ENCODE assay signal across 8 cellular contexts in genomic region chr1:94543003-94543402, GRCh38. TPM values are rescaled to one million over a fixed set of nuclear protein-coding genes. Genes with fewer than 3 reads are reported as not detected.
A peak's percentile ranks its signal among the peaks of the same experiment; 100 is the strongest.
DNase-seq lines count a peak whose midpoint lies in the region; ATAC-seq and TF ChIP-seq lines count a peak whose summit lies in the region.

No MANE protein-coding gene starts in this region.

- H3K4me3 Mint-ChIP-seq in IgD-negative memory B cell = peak overlapping the region; percentile 40 to 81 (median 64)
- H3K4me3 Mint-ChIP-seq in brain = peak overlapping the region; percentile 91 to 95 (median 93)
- H3K4me3 Mint-ChIP-seq in naive B cell = peak overlapping the region; percentile 78 to 93 (median 90)
- no peak overlapping the region for H3K4me3 Mint-ChIP-seq in activated T-cell treated with anti-CD3 and anti-CD28 coated beads, Interleukin-2, amount 50 U/mL, for 24 hours

- peak; percentile 30 to 60 for DNase-seq in AML-193 (lab: John Stamatoyannopoulos, UW)
- DNase-seq in naive B cell = no peak
- no peak for DNase-seq in iPS-NIHi7 (ENCODE audit: extremely low spot score)
- no peak for DNase-seq in HuH-7 (ENCODE audit: low spot score)
- no peak for DNase-seq in activated T-cell treated with anti-CD3 and anti-CD28 coated beads, Interleukin-2, amount 50 U/mL, for 24 hours

- H3K9me3 Mint-ChIP-seq in IgD-negative memory B cell = peaks cover 0 to 3% (median 0%) of the 10 kb centered on the region in 3 donors
- H3K9me3 Mint-ChIP-seq in brain = peaks cover 0 to 16% (median 6%) of the 10 kb centered on the region in 5 experiments
- H3K9me3 Mint-ChIP-seq in naive B cell = peaks cover 0 to 4% (median 0%) of the 10 kb centered on the region in 7 donors
- no peaks in the 10 kb centered on the region for H3K9me3 Mint-ChIP-seq in activated T-cell treated with anti-CD3 and anti-CD28 coated beads, Interleukin-2, amount 50 U/mL, for 24 hours

- H3K36me3 Mint-ChIP-seq in IgD-negative memory B cell (no peaks in the 10 kb centered on the region), brain (peaks cover 14% of the 10 kb centered on the region), naive B cell (no peaks in the 10 kb centered on the region)
- H3K36me3 Mint-ChIP-seq in activated T-cell treated with anti-CD3 and anti-CD28 coated beads, Interleukin-2, amount 50 U/mL, for 24 hours (ENCODE audit: low read depth) = no peaks in the 10 kb centered on the region

- H3K4me1 Mint-ChIP-seq in IgD-negative memory B cell (peaks cover 6 to 11% (median 7%) of the 10 kb centered on the region in 3 donors), brain (peaks cover 65% of the 10 kb centered on the region), naive B cell (peaks cover 8 to 25% (median 16%) of the 10 kb centered on the region in 3 donors)
- peaks cover 20% of the 10 kb centered on the region for H3K4me1 Mint-ChIP-seq in activated T-cell treated with anti-CD3 and anti-CD28 coated beads, Interleukin-2, amount 50 U/mL, for 24 hours (ENCODE audit: low read depth)

- TF ChIP-seq CTCF in brain (conservative IDR thresholded peaks at IDR 0.05) = no peak

- H3K27me3 Mint-ChIP-seq in IgD-negative memory B cell = peaks cover 38% of the 10 kb centered on the region
- H3K27me3 Mint-ChIP-seq in brain = peaks cover 21% of the 10 kb centered on the region
- peaks cover 20 to 81% (median 72%) of the 10 kb centered on the region in 3 donors for H3K27me3 Mint-ChIP-seq in naive B cell
- H3K27me3 Mint-ChIP-seq in activated T-cell treated with anti-CD3 and anti-CD28 coated beads, Interleukin-2, amount 50 U/mL, for 24 hours = peaks cover 84% of the 10 kb centered on the region

- H3K27ac Mint-ChIP-seq in IgD-negative memory B cell (no peak overlapping the region), brain (peak overlapping the region in 4 of 5 experiments; percentile 5 to 97 (median 96)), naive B cell (no peak overlapping the region)
- no peak overlapping the region for H3K27ac Mint-ChIP-seq in activated T-cell treated with anti-CD3 and anti-CD28 coated beads, Interleukin-2, amount 50 U/mL, for 24 hours

- ATAC-seq in naive B cell (ENCODE audit: low read depth in 2 of 2) = no peak
- ATAC-seq in activated CD4-positive, CD25-positive, alpha-beta regulatory T cell treated with anti-CD3 and anti-CD28 coated beads, Interleukin-2, amount 50 U/mL, for 24 hours = no peak

RNA-seq across cellular contexts. Expression of gene F3, which starts 1.4 kb away (rescaled TPM):
- polyA plus RNA-seq in IgD-negative memory B cell (not detected), brain (ENCODE audit: insufficient read depth, low read depth, low replicate concordance) (13.9 TPM), naive B cell (ENCODE audit: low read depth in 6 of 6) (not detected)

Comparison
In these comparisons a context has a peak if more than half of its experiments do, and no peak if none do; other contexts are left out.
1. DNase-seq: peak in AML-193 (2 of 2); none in naive B cell (single experiment), iPS-NIHi7 (single experiment), HuH-7 (single experiment) and activated T-cell treated with anti-CD3 and anti-CD28 coated beads, Interleukin-2, amount 50 U/mL, for 24 hours (single experiment).
2. H3K27ac Mint-ChIP-seq: peak in brain (4 of 5); none in IgD-negative memory B cell (0 of 3), naive B cell (0 of 6) and activated T-cell treated with anti-CD3 and anti-CD28 coated beads, Interleukin-2, amount 50 U/mL, for 24 hours (single experiment).
3. RNA of gene F3, which starts 1.4 kb away (polyA plus RNA-seq): 13.9 TPM in brain (single experiment); not detected in naive B cell and not detected in IgD-negative memory B cell (single experiment); every median in the first group is over 10 times any median in the second.